25 cellular contexts compared by ENCODE assay signal in the genomic region with DNA sequence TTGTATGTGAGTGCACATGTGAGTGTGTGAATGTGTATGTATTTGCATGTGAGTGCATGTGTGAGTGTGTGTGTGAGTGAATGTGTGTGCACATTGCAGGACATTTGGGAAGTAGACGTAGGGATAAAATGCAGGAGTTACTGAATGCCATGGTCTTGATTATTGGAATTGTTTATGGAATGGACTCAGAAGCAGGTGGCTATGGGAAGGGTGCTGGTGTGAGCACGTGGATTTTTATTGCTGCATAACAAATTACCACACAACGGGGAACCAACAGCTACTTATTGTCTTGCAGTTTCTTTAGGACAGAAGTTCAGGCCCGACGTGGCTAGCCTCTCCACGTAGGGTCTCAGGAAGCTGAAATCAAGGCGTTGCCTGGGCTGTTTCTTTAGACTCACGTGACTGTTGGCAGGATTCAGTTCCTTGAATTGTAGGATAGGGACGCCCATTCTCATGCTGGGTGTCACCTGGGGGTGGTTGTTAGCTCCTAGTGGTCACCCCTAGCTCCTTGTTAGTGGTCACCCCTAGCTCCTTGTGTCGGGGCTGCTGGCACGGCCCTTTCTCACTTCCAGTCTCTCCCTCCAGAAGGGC.
"Had no signal": no experiment of that assay in that cellular context is flagged by ENCODE, and none has a peak within 500 bp of the region (broad histone marks: within the 10 kb centered on the region; RNA-seq: fewer than 3 reads in every experiment).

No MANE protein-coding gene starts in this region.

- H3K4me3 ChIP-seq: ascending aorta, body of pancreas had no signal

- H3K27ac ChIP-seq: ascending aorta, body of pancreas had no signal

- DNase-seq: activated CD4-positive, alpha-beta T cell treated with anti-CD3 and anti-CD28 coated beads for 48 hours; activated CD4-positive, alpha-beta T cell treated with anti-CD3 and anti-CD28 coated beads, Interleukin-2, amount 50 U/mL, for 4 hours; activated CD4-positive, CD25-positive, alpha-beta regulatory T cell treated with anti-CD3 and anti-CD28 coated beads, Interleukin-2, amount 50 U/mL, for 72 hours; activated CD8-positive, alpha-beta T cell treated with anti-CD3 and anti-CD28 coated beads, Interleukin-2, amount 10 ng/mL, durations not matched to agents 7 days and 5 days; activated effector memory CD4-positive, alpha-beta T cell treated with anti-CD3 and anti-CD28 coated beads, Interleukin-2, amount 50 U/mL, for 16 hours; activated naive CD4-positive, alpha-beta T cell treated with Interleukin-2 at 50 U/mL for 16 hours; activated naive CD8-positive, alpha-beta T cell treated with anti-CD3 and anti-CD28 coated beads, Interleukin-2, amount 50 U/mL, for 24 hours; activated T-cell treated with anti-CD3 and anti-CD28 coated beads, Interleukin-2, amount 50 U/mL, for 4 hours; amniotic stem cell; body of pancreas; MM.1S; NCI-H1105; NCI-H1436; NCI-H1694 treated with DMSO at 0.1 percent for 48 hours; NCI-H2081 treated with DMSO at 0.1 percent for 48 hours; NCI-H446; NCI-H524; NCI-H82; PC-3; SIG-M5; T-helper 17 cell; T-helper 9 cell had no signal

- ATAC-seq: activated CD8-positive, alpha-beta T cell treated with anti-CD3 and anti-CD28 coated beads, Interleukin-2, amount 10 ng/mL, durations not matched to agents 7 days and 5 days; activated naive CD4-positive, alpha-beta T cell treated with anti-CD3 and anti-CD28 coated beads, Interleukin-2, amount 50 U/mL, for 72 hours; activated naive CD8-positive, alpha-beta T cell treated with anti-CD3 and anti-CD28 coated beads, Interleukin-2, amount 50 U/mL, for 24 hours; activated T-cell treated with anti-CD3 and anti-CD28 coated beads, Interleukin-2, amount 50 U/mL, for 4 hours; body of pancreas; PC-3; T-helper 17 cell; WTC11 had no signal

- H3K9me3 ChIP-seq: ascending aorta, body of pancreas had no signal

- H3K27me3 ChIP-seq: ascending aorta, body of pancreas had no signal

- H3K36me3 ChIP-seq: ascending aorta had no signal
